ENCODE assay signal across 13 cellular contexts in the genomic region with DNA sequence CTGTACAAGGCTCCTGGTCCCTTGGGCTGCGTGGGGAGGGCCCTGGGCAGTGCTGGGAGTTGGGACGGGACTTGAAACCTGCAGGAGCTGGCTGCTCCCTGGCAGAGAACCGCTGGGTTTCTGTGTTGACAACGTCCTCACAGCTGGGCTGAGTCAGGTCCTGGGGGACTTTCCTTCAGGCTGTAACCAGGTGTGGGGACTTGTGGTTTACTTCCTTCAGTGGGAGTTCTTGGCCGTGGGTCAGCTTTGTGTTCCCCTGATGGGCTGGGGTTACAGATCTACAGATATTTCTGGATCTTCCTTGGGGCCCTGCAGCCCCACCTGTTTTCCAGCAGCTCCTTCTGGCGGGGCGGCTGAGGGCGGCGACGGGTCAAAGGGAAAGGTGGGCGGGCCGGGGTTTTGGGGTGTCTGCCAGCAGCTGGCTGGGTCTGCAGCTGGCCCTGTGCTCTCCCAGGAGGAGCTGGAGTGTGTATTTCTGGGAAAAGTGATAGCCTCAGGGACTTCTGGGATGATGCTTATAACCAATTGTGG. TPM values are rescaled to one million over a fixed set of nuclear protein-coding genes. Genes with fewer than 3 reads are reported as not detected.
DNase-seq lines count a peak whose midpoint lies in the region; TF ChIP-seq lines count a peak whose summit lies in the region.
"Had no signal": no experiment of that assay in that cellular context is flagged by ENCODE, and none has a peak within 500 bp of the region (broad histone marks: within the 10 kb centered on the region; RNA-seq: fewer than 3 reads in every experiment).

No MANE protein-coding gene starts in this region.

- CTCF ChIA-PET in RWPE1 (lab: Yijun Ruan, JAX): interaction anchor here (0.6 to 0.7 kb wide), 2 partner anchors 22 to 186 kb away, joined by 3 read pairs; no protein-coding TSS in a partner anchor

- TF ChIP-seq POLR2A in suprapubic skin (IDR thresholded peaks at IDR 0.05): no peak

- POLR2A ChIA-PET in RWPE1 (lab: Yijun Ruan, JAX; ENCODE audit: low non-redundant PET): no interaction called here

- H3K4me3 ChIP-seq in suprapubic skin: no peak overlapping the region
- H3K4me3 ChIP-seq: lower lobe of right lung, ovary had no signal

- no peak for TF ChIP-seq EP300 in suprapubic skin (IDR thresholded peaks at IDR 0.05)

- 34% methylated on average over 11 of the region's 12 CpGs for WGBS in suprapubic skin

- H3K27ac ChIP-seq in RWPE1: peak overlapping the region; percentile 38
- H3K27ac ChIP-seq in suprapubic skin: peak overlapping the region; percentile 79
- H3K27ac ChIP-seq: lower lobe of right lung, ovary had no signal

- peak; percentile 27 for DNase-seq in NCI-H345 (lab: John Stamatoyannopoulos, UW)
- DNase-seq in NCI-H345 treated with DMSO at 0.1 percent for 48 hours (lab: John Stamatoyannopoulos, UW; ENCODE audit: unreplicated experiment): no peak
- DNase-seq in RWPE1 (ENCODE audit: low spot score): no peak
- DNase-seq in islet precursor cell: peak; percentile 45
- no peak for DNase-seq in suprapubic skin (ENCODE audit: low spot score in 2 of 2)
- DNase-seq in SW480 (ENCODE audit: low spot score): no peak
- DNase-seq in NCI-H187 (lab: John Stamatoyannopoulos, UW): no peak
- DNase-seq in C1 segment of cervical spinal cord (lab: John Stamatoyannopoulos, UW): no peak
- DNase-seq: ACHN; activated CD4-positive, alpha-beta T cell treated with anti-CD3 and anti-CD28 coated beads for 4 hours; NK-92 treated with Interleukin-12 subunit alpha and Interleukin-12 subunit beta, amount 100 ng/mL, for 24 hours had no signal

- TF ChIP-seq CTCF in RWPE1 (conservative IDR thresholded peaks at IDR 0.05; ENCODE audit: low read depth): no peak
- no peak for TF ChIP-seq CTCF in suprapubic skin (IDR thresholded peaks at IDR 0.05)

- peaks cover 52% of the 10 kb centered on the region for H3K4me1 ChIP-seq in suprapubic skin

- H3K36me3 ChIP-seq in suprapubic skin: no peaks in the 10 kb centered on the region
- H3K36me3 ChIP-seq: lower lobe of right lung, ovary had no signal

- no peaks in the 10 kb centered on the region for H3K9me3 ChIP-seq in suprapubic skin

- no peaks in the 10 kb centered on the region for H3K27me3 ChIP-seq in suprapubic skin
- H3K27me3 ChIP-seq: ovary had no signal

RNA-seq across cellular contexts. Expression of gene ST14, which starts 18.9 kb away (rescaled TPM):
- 100 to 1,000 TPM in 1 of 4 donors, 10 to 100 TPM in 3; 71.9 to 109 (median 84.6) TPM for total RNA-seq in suprapubic skin

Comparison
In these comparisons a context has a peak if more than half of its experiments do, and no peak if none do; other contexts are left out.
1. DNase-seq: peak in NCI-H345 (single experiment) and islet precursor cell (single experiment); none in NCI-H345 treated with DMSO at 0.1 percent for 48 hours (single experiment), RWPE1 (single experiment), suprapubic skin (0 of 2), SW480 (single experiment), NCI-H187 (0 of 2) and C1 segment of cervical spinal cord (0 of 14).